ENCODE assay signal across 2 cellular contexts in genomic region chr1:19484793-19485361, GRCh38.
TF ChIP-seq lines count a peak whose summit lies in the region.

No MANE protein-coding gene starts in this region.

TF ChIP-seq in HEK293, 187 proteins besides CTCF, POLR2A, EP300 and RAD21 (continued from another document and continues in another):
- TF ChIP-seq HOXD13 (CRISPR knock-in tag; IDR thresholded peaks at IDR 0.05; ENCODE audit: borderline replicate concordance), result no peak
- no peak for TF ChIP-seq ZNF571 (tag by site-specific recombination; IDR thresholded peaks at IDR 0.05)
- peak; percentile 49; the same call in 1 of the 2 replicates for TF ChIP-seq ZFP37 (tag by site-specific recombination; IDR thresholded peaks at IDR 0.05)
- TF ChIP-seq ZFP69B (tag by site-specific recombination; IDR thresholded peaks at IDR 0.05), result peak; percentile 44; the same call in 1 of the 2 replicates
- peak; percentile 52; the same call in 1 of the 2 replicates for TF ChIP-seq PRDM10 (tag by site-specific recombination; IDR thresholded peaks at IDR 0.05)
- no peak for TF ChIP-seq ZNF707 (tag by site-specific recombination; IDR thresholded peaks at IDR 0.05)
- no peak for TF ChIP-seq ZNF701 (tag by site-specific recombination; IDR thresholded peaks at IDR 0.05)
- TF ChIP-seq YY1 (tag by site-specific recombination; IDR thresholded peaks at IDR 0.05), result no peak
- TF ChIP-seq ZFHX2 (tag by site-specific recombination; conservative IDR thresholded peaks at IDR 0.05), result peak; percentile 72
- TF ChIP-seq ZNF274 (IDR thresholded peaks at IDR 0.05; ENCODE audit: low read length), result no peak
- no peak for TF ChIP-seq ZNF274 (tag by site-specific recombination; IDR thresholded peaks at IDR 0.05; ENCODE audit: borderline replicate concordance)
- TF ChIP-seq, protein P1, sequence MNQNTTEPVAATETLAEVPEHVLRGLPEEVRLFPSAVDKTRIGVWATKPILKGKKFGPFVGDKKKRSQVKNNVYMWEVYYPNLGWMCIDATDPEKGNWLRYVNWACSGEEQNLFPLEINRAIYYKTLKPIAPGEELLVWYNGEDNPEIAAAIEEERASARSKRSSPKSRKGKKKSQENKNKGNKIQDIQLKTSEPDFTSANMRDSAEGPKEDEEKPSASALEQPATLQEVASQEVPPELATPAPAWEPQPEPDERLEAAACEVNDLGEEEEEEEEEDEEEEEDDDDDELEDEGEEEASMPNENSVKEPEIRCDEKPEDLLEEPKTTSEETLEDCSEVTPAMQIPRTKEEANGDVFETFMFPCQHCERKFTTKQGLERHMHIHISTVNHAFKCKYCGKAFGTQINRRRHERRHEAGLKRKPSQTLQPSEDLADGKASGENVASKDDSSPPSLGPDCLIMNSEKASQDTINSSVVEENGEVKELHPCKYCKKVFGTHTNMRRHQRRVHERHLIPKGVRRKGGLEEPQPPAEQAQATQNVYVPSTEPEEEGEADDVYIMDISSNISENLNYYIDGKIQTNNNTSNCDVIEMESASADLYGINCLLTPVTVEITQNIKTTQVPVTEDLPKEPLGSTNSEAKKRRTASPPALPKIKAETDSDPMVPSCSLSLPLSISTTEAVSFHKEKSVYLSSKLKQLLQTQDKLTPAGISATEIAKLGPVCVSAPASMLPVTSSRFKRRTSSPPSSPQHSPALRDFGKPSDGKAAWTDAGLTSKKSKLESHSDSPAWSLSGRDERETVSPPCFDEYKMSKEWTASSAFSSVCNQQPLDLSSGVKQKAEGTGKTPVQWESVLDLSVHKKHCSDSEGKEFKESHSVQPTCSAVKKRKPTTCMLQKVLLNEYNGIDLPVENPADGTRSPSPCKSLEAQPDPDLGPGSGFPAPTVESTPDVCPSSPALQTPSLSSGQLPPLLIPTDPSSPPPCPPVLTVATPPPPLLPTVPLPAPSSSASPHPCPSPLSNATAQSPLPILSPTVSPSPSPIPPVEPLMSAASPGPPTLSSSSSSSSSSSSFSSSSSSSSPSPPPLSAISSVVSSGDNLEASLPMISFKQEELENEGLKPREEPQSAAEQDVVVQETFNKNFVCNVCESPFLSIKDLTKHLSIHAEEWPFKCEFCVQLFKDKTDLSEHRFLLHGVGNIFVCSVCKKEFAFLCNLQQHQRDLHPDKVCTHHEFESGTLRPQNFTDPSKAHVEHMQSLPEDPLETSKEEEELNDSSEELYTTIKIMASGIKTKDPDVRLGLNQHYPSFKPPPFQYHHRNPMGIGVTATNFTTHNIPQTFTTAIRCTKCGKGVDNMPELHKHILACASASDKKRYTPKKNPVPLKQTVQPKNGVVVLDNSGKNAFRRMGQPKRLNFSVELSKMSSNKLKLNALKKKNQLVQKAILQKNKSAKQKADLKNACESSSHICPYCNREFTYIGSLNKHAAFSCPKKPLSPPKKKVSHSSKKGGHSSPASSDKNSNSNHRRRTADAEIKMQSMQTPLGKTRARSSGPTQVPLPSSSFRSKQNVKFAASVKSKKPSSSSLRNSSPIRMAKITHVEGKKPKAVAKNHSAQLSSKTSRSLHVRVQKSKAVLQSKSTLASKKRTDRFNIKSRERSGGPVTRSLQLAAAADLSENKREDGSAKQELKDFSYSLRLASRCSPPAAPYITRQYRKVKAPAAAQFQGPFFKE (tag by site-specific recombination; IDR thresholded peaks at IDR 0.05; ENCODE audit: borderline replicate concordance), result no peak
- TF ChIP-seq, protein P2, sequence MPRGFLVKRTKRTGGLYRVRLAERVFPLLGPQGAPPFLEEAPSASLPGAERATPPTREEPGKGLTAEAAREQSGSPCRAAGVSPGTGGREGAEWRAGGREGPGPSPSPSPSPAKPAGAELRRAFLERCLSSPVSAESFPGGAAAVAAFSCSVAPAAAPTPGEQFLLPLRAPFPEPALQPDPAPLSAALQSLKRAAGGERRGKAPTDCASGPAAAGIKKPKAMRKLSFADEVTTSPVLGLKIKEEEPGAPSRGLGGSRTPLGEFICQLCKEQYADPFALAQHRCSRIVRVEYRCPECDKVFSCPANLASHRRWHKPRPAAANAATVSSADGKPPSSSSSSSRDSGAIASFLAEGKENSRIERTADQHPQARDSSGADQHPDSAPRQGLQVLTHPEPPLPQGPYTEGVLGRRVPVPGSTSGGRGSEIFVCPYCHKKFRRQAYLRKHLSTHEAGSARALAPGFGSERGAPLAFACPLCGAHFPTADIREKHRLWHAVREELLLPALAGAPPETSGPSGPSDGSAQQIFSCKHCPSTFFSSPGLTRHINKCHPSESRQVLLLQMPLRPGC (tag by site-specific recombination; IDR thresholded peaks at IDR 0.05), result no peak
- no peak for TF ChIP-seq ZNF624 (tag by site-specific recombination; IDR thresholded peaks at IDR 0.05)

TF ChIP-seq in HepG2, 621 proteins besides CTCF, POLR2A, EP300 and RAD21 (continued from another document and continues in another):
- TF ChIP-seq, protein P3, sequence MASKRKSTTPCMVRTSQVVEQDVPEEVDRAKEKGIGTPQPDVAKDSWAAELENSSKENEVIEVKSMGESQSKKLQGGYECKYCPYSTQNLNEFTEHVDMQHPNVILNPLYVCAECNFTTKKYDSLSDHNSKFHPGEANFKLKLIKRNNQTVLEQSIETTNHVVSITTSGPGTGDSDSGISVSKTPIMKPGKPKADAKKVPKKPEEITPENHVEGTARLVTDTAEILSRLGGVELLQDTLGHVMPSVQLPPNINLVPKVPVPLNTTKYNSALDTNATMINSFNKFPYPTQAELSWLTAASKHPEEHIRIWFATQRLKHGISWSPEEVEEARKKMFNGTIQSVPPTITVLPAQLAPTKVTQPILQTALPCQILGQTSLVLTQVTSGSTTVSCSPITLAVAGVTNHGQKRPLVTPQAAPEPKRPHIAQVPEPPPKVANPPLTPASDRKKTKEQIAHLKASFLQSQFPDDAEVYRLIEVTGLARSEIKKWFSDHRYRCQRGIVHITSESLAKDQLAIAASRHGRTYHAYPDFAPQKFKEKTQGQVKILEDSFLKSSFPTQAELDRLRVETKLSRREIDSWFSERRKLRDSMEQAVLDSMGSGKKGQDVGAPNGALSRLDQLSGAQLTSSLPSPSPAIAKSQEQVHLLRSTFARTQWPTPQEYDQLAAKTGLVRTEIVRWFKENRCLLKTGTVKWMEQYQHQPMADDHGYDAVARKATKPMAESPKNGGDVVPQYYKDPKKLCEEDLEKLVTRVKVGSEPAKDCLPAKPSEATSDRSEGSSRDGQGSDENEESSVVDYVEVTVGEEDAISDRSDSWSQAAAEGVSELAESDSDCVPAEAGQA (IDR thresholded peaks at IDR 0.05; ENCODE audit: low read depth), result no peak
- TF ChIP-seq, protein P3 (CRISPR knock-in tag; IDR thresholded peaks at IDR 0.05; ENCODE audit: borderline replicate concordance), result no peak
- no peak for TF ChIP-seq ZNF841 (CRISPR knock-in tag; IDR thresholded peaks at IDR 0.05; ENCODE audit: borderline replicate concordance)
- peak; percentile 33; the same call in 1 of the 2 replicates for TF ChIP-seq ZNF740 (CRISPR knock-in tag; IDR thresholded peaks at IDR 0.05)
- no peak for TF ChIP-seq ZNF34 (CRISPR knock-in tag; IDR thresholded peaks at IDR 0.05; ENCODE audit: borderline replicate concordance)
- TF ChIP-seq, protein P4, sequence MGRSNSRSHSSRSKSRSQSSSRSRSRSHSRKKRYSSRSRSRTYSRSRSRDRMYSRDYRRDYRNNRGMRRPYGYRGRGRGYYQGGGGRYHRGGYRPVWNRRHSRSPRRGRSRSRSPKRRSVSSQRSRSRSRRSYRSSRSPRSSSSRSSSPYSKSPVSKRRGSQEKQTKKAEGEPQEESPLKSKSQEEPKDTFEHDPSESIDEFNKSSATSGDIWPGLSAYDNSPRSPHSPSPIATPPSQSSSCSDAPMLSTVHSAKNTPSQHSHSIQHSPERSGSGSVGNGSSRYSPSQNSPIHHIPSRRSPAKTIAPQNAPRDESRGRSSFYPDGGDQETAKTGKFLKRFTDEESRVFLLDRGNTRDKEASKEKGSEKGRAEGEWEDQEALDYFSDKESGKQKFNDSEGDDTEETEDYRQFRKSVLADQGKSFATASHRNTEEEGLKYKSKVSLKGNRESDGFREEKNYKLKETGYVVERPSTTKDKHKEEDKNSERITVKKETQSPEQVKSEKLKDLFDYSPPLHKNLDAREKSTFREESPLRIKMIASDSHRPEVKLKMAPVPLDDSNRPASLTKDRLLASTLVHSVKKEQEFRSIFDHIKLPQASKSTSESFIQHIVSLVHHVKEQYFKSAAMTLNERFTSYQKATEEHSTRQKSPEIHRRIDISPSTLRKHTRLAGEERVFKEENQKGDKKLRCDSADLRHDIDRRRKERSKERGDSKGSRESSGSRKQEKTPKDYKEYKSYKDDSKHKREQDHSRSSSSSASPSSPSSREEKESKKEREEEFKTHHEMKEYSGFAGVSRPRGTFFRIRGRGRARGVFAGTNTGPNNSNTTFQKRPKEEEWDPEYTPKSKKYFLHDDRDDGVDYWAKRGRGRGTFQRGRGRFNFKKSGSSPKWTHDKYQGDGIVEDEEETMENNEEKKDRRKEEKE (IDR thresholded peaks at IDR 0.05), result no peak
- TF ChIP-seq DNMT3B (CRISPR knock-in tag; conservative IDR thresholded peaks at IDR 0.05), result 0 out of 2 replicates have a peak, but pooled peaks have one; percentile 12
- no peak for TF ChIP-seq MAZ (IDR thresholded peaks at IDR 0.05; ENCODE audit: borderline replicate concordance, low read depth, low read length)
- TF ChIP-seq MAZ (CRISPR knock-in tag; IDR thresholded peaks at IDR 0.05; ENCODE audit: low read depth), result peak; percentile 33; the same call in 1 of the 2 replicates
- no peak for TF ChIP-seq MXD4 (CRISPR knock-in tag; IDR thresholded peaks at IDR 0.05)
- TF ChIP-seq ZNF446 (CRISPR knock-in tag; IDR thresholded peaks at IDR 0.05), result peak; percentile 69; the same call in 1 of the 2 replicates
- no peak for TF ChIP-seq MZF1 (CRISPR knock-in tag; IDR thresholded peaks at IDR 0.05; ENCODE audit: borderline replicate concordance)
- peak; percentile 27; the same call in 1 of the 2 replicates for TF ChIP-seq GATAD1 (CRISPR knock-in tag; IDR thresholded peaks at IDR 0.05)
- TF ChIP-seq ZNF550 (CRISPR knock-in tag; IDR thresholded peaks at IDR 0.05; ENCODE audit: borderline replicate concordance), result no peak
- peak; percentile 34; the same call in 1 of the 2 replicates for TF ChIP-seq TAF1 (CRISPR knock-in tag; IDR thresholded peaks at IDR 0.05)
- TF ChIP-seq, protein P5, sequence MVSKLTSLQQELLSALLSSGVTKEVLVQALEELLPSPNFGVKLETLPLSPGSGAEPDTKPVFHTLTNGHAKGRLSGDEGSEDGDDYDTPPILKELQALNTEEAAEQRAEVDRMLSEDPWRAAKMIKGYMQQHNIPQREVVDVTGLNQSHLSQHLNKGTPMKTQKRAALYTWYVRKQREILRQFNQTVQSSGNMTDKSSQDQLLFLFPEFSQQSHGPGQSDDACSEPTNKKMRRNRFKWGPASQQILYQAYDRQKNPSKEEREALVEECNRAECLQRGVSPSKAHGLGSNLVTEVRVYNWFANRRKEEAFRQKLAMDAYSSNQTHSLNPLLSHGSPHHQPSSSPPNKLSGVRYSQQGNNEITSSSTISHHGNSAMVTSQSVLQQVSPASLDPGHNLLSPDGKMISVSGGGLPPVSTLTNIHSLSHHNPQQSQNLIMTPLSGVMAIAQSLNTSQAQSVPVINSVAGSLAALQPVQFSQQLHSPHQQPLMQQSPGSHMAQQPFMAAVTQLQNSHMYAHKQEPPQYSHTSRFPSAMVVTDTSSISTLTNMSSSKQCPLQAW (CRISPR knock-in tag; IDR thresholded peaks at IDR 0.05), result 0 out of 2 replicates have a peak, but pooled peaks have one; percentile 11
- TF ChIP-seq MBNL3 (CRISPR knock-in tag; conservative IDR thresholded peaks at IDR 0.05), result no peak
- TF ChIP-seq, protein P6, sequence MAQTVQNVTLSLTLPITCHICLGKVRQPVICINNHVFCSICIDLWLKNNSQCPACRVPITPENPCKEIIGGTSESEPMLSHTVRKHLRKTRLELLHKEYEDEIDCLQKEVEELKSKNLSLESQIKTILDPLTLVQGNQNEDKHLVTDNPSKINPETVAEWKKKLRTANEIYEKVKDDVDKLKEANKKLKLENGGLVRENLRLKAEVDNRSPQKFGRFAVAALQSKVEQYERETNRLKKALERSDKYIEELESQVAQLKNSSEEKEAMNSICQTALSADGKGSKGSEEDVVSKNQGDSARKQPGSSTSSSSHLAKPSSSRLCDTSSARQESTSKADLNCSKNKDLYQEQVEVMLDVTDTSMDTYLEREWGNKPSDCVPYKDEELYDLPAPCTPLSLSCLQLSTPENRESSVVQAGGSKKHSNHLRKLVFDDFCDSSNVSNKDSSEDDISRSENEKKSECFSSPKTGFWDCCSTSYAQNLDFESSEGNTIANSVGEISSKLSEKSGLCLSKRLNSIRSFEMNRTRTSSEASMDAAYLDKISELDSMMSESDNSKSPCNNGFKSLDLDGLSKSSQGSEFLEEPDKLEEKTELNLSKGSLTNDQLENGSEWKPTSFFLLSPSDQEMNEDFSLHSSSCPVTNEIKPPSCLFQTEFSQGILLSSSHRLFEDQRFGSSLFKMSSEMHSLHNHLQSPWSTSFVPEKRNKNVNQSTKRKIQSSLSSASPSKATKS (CRISPR knock-in tag; IDR thresholded peaks at IDR 0.05), result no peak
- no peak for TF ChIP-seq ZNF619 (CRISPR knock-in tag; IDR thresholded peaks at IDR 0.05)
- peak; percentile 63 for TF ChIP-seq HNRNPLL (IDR thresholded peaks at IDR 0.05; ENCODE audit: low read depth, low read length, poor library complexity, severe bottlenecking)
- no peak for TF ChIP-seq RBM22 (optimal IDR thresholded peaks at IDR 0.05; ENCODE audit: low read length)
- peak; percentile 61; the same call in 1 of the 2 replicates for TF ChIP-seq HES4 (CRISPR knock-in tag; IDR thresholded peaks at IDR 0.05; ENCODE audit: borderline replicate concordance)
- peak; percentile 43 for TF ChIP-seq POLR2G (IDR thresholded peaks at IDR 0.05; ENCODE audit: low read depth, low read length)
- TF ChIP-seq SAP130 (CRISPR knock-in tag; IDR thresholded peaks at IDR 0.05; ENCODE audit: low read depth), result peak; percentile 47
- TF ChIP-seq KDM6A (CRISPR knock-in tag; IDR thresholded peaks at IDR 0.05; ENCODE audit: low read depth), result no peak
- TF ChIP-seq PHF8 (CRISPR knock-in tag; IDR thresholded peaks at IDR 0.05), result peak; percentile 76
